ENCODE assay signal across 8 cellular contexts in genomic region chr12:3872800-3873636, GRCh38. TPM values are rescaled to one million over a fixed set of nuclear protein-coding genes. Genes with fewer than 3 reads are reported as not detected.
DNase-seq lines count a peak whose midpoint lies in the region; ATAC-seq lines count a peak whose summit lies in the region.

A gene with protein sequence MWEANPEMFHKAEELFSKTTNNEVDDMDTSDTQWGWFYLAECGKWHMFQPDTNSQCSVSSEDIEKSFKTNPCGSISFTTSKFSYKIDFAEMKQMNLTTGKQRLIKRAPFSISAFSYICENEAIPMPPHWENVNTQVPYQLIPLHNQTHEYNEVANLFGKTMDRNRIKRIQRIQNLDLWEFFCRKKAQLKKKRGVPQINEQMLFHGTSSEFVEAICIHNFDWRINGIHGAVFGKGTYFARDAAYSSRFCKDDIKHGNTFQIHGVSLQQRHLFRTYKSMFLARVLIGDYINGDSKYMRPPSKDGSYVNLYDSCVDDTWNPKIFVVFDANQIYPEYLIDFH (minus strand): TSS chr12:3873399. CDS start chr12:3873229, 170 bp downstream.

- H3K36me3 Mint-ChIP-seq in CD8-positive, alpha-beta memory T cell: peaks cover 0 to 9% (median 3%) of the 10 kb centered on the region in 3 donors
- peaks cover 7% of the 10 kb centered on the region for H3K36me3 Mint-ChIP-seq in memory B cell

- H3K27ac Mint-ChIP-seq in CD8-positive, alpha-beta memory T cell: peak within 1 kb of the TSS; percentile 93 to 100 (median 98)
- H3K27ac Mint-ChIP-seq in memory B cell: peak within 1 kb of the TSS; percentile 99

- no peaks in the 10 kb centered on the region for H3K27me3 ChIP-seq in CD8-positive, alpha-beta memory T cell (ENCODE audit: insufficient read depth, low read length, poor library complexity, severe bottlenecking)

- H3K36me3 ChIP-seq in CD8-positive, alpha-beta memory T cell (ENCODE audit: insufficient read depth, low read length): no peaks in the 10 kb centered on the region

- ATAC-seq in GM19468 (IDR thresholded peaks at IDR 0.05; ENCODE audit: extremely low read depth, unreplicated experiment): peak; percentile 56
- peak; percentile 95 for ATAC-seq in memory B cell (ENCODE audit: low read depth)

- H3K9me3 ChIP-seq in CD8-positive, alpha-beta memory T cell (ENCODE audit: low read length): no peaks in the 10 kb centered on the region

- peaks cover 51 to 54% (median 52%) of the 10 kb centered on the region in 3 donors for H3K4me1 Mint-ChIP-seq in CD8-positive, alpha-beta memory T cell
- peaks cover 28% of the 10 kb centered on the region for H3K4me1 Mint-ChIP-seq in memory B cell

- H3K4me3 ChIP-seq in CD8-positive, alpha-beta memory T cell (ENCODE audit: low read length): peak within 1 kb of the TSS; percentile 94

- peak; percentile 96 to 98 (median 98) for DNase-seq in CD8-positive, alpha-beta memory T cell
- DNase-seq in HS-5 (ENCODE audit: low read depth): peak; percentile 86
- DNase-seq in NOMO-1 (lab: John Stamatoyannopoulos, UW; ENCODE audit: unreplicated experiment in 2 of 2): peak; percentile 95 to 97
- DNase-seq in effector CD8-positive, alpha-beta T cell (lab: John Stamatoyannopoulos, UW): peak; percentile 95
- DNase-seq in memory B cell (ENCODE audit: low spot score in 2 of 2): peak; percentile 91 to 95
- DNase-seq in stimulated activated CD8-positive, alpha-beta memory T cell treated with anti-CD3 and anti-CD28 coated beads, Interleukin-12 subunit alpha, Interleukin-12 subunit beta, amount 100 ng/mL, for 24 hours (ENCODE audit: extremely low read depth): peak; percentile 95

- POLR2A ChIA-PET in CD8-positive, alpha-beta memory T cell (lab: Charles Lee): interaction anchor here (0.7 to 1.6 kb wide), 6 partner anchors 10 to 404 kb away, joined by 3 to 7 read pairs (median 3); partner anchors contain the start of gene CCND2
- POLR2A ChIA-PET in activated CD8-positive, alpha-beta memory T cell treated with anti-CD3 and anti-CD28 coated beads for 36 hours (lab: Charles Lee): interaction anchor here (0.8 kb wide), 1 partner anchor 24 kb away, joined by 3 read pairs; no protein-coding TSS in a partner anchor

- peak within 1 kb of the TSS; percentile 90 to 99 (median 97) for H3K4me3 Mint-ChIP-seq in CD8-positive, alpha-beta memory T cell
- H3K4me3 Mint-ChIP-seq in memory B cell: peak within 1 kb of the TSS; percentile 98

- CTCF ChIA-PET in CD8-positive, alpha-beta memory T cell (lab: Charles Lee): interaction anchor here (0.9 to 1.0 kb wide), 2 partner anchors 404 to 655 kb away, joined by 3 to 6 read pairs; no protein-coding TSS in a partner anchor
- CTCF ChIA-PET in activated CD8-positive, alpha-beta memory T cell treated with anti-CD3 and anti-CD28 coated beads for 36 hours (lab: Charles Lee): interaction anchor here (1.1 kb wide), 1 partner anchor 12 kb away, joined by 3 read pairs; no protein-coding TSS in a partner anchor

- no peaks in the 10 kb centered on the region for H3K9me3 Mint-ChIP-seq in CD8-positive, alpha-beta memory T cell
- no peaks in the 10 kb centered on the region for H3K9me3 Mint-ChIP-seq in memory B cell

- peaks cover 0 to 9% of the 10 kb centered on the region in 2 donors for H3K27me3 Mint-ChIP-seq in CD8-positive, alpha-beta memory T cell
- H3K27me3 Mint-ChIP-seq in memory B cell: peaks cover 4% of the 10 kb centered on the region

- H3K27ac ChIP-seq in CD8-positive, alpha-beta memory T cell (ENCODE audit: low read depth, low read length): peak within 1 kb of the TSS; percentile 88

- peaks cover 46% of the 10 kb centered on the region for H3K4me1 ChIP-seq in CD8-positive, alpha-beta memory T cell (ENCODE audit: insufficient read depth, low read length)

RNA-seq across cellular contexts. Expression of the gene that starts here (rescaled TPM):
- total RNA-seq in CD8-positive, alpha-beta memory T cell: 10 to 100 TPM; 12.4 to 14.8 TPM
- 9.3 TPM for polyA plus RNA-seq in CD8-positive, alpha-beta memory T cell
- total RNA-seq in activated CD8-positive, alpha-beta memory T cell treated with anti-CD3 and anti-CD28 coated beads for 36 hours: 10 to 100 TPM; 12.4 to 12.5 TPM

Comparison
In these comparisons a context has a peak if more than half of its experiments do, and no peak if none do; other contexts are left out.
1. Peak in every context shown above with its lines: DNase-seq, ATAC-seq, H3K4me3 ChIP-seq and H3K27ac ChIP-seq.